ENCODE assay signal across 12 cellular contexts in the genomic region with DNA sequence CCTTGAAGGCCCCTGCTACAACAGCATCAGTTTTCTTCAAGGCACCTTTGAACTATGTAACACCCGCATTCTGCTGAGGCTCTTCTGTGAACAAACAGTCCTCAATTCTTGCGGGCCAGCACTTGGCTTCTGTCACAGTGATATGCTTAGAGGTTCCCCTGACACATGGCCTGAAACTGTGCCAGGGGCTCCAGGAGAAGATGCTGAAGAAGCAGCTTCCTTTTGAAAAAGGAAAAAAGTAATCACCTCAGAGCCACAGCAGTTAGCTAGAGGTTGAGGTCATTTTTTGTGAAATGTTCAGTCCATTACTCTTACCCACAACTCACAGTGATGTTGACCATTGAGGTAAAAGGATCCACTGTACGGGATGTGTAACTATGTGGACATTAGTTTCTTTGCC.
DNase-seq lines count a peak whose midpoint lies in the region; TF ChIP-seq lines count a peak whose summit lies in the region.
"Had no signal": no experiment of that assay in that cellular context is flagged by ENCODE, and none has a peak within 500 bp of the region (broad histone marks: within the 10 kb centered on the region; RNA-seq: fewer than 3 reads in every experiment).

No MANE protein-coding gene starts in this region.

- no peak for TF ChIP-seq EP300 in tibial nerve (IDR thresholded peaks at IDR 0.05)

- TF ChIP-seq CTCF in MCF 10A (IDR thresholded peaks at IDR 0.05; ENCODE audit: unreplicated experiment) (no peak), breast epithelium (IDR thresholded peaks at IDR 0.05) (no peak), tibial nerve (IDR thresholded peaks at IDR 0.05) (no peak)

- H3K36me3 Mint-ChIP-seq in MCF 10A (ENCODE audit: insufficient read depth, unreplicated experiment) (no peaks in the 10 kb centered on the region), immature natural killer cell (peaks cover 0 to 4% (median 0%) of the 10 kb centered on the region in 3 donors)
- peaks cover 12% of the 10 kb centered on the region for H3K36me3 Mint-ChIP-seq in activated T-helper 2 cell treated with anti-CD3 and anti-CD28 coated beads, Interferon-gamma antibody, Interleukin-2, Interleukin-4, amounts not matched to agents 10 μg/mL and 5 μg/mL and 100 μg/mL, durations not matched to agents 14 hours and 24 hours and 36 hours (ENCODE audit: low read depth)

- H3K36me3 ChIP-seq in breast epithelium (no peaks in the 10 kb centered on the region), tibial nerve (no peaks in the 10 kb centered on the region)

- H3K4me3 Mint-ChIP-seq in MCF 10A (ENCODE audit: unreplicated experiment) (peak overlapping the region; percentile 47), immature natural killer cell (peak overlapping the region in 2 of 5 donors; percentile 31 to 50)
- H3K4me3 Mint-ChIP-seq in activated T-helper 2 cell treated with anti-CD3 and anti-CD28 coated beads, Interferon-gamma antibody, Interleukin-2, Interleukin-4, amounts not matched to agents 10 μg/mL and 5 μg/mL and 100 μg/mL, durations not matched to agents 14 hours and 24 hours and 36 hours (ENCODE audit: low read depth), result peak overlapping the region; percentile 59
- H3K4me3 Mint-ChIP-seq: dendritic cell treated with granulocyte-macrophage colony-stimulating factor and Interleukin-4, amounts not matched to agents 40 ng/mL and 50 ng/mL, for 4 days had no signal

- H3K27ac Mint-ChIP-seq in MCF 10A (ENCODE audit: low read depth, unreplicated experiment) (peak overlapping the region; percentile 91), immature natural killer cell (peak overlapping the region in 5 of 6 donors; percentile 64 to 92 (median 83))
- H3K27ac Mint-ChIP-seq in activated T-helper 2 cell treated with anti-CD3 and anti-CD28 coated beads, Interferon-gamma antibody, Interleukin-2, Interleukin-4, amounts not matched to agents 10 μg/mL and 5 μg/mL and 100 μg/mL, durations not matched to agents 14 hours and 24 hours and 36 hours, result peak overlapping the region; percentile 87
- H3K27ac Mint-ChIP-seq: dendritic cell treated with granulocyte-macrophage colony-stimulating factor and Interleukin-4, amounts not matched to agents 40 ng/mL and 50 ng/mL, for 4 days had no signal

- intact Hi-C loops in MCF 10A (cut with micrococcal nuclease), result no loop called here
- intact Hi-C loops in breast epithelium (cut with DNase I; ENCODE audit: low total_unique reads), result no loop called here
- intact Hi-C loops in activated T-helper 2 cell treated with anti-CD3 and anti-CD28 coated beads, Interferon-gamma antibody, Interleukin-2, Interleukin-4, amounts not matched to agents 10 μg/mL and 5 μg/mL and 100 μg/mL, durations not matched to agents 14 hours and 24 hours and 36 hours (cut with micrococcal nuclease), result no loop called here
- intact Hi-C loops in posterior vena cava (cut with DNase I), result loop anchor here in 1 of 2 donors (10.0 kb wide), 1 partner anchor 1362 kb away; no protein-coding TSS in a partner anchor

- CTCF ChIA-PET in MCF 10A (lab: Yijun Ruan, JAX), result interaction anchor here (0.6 to 1.9 kb wide), 2 partner anchors 132 to 169 kb away, joined by 5 to 7 read pairs; no protein-coding TSS in a partner anchor

- H3K9me3 Mint-ChIP-seq in MCF 10A (ENCODE audit: unreplicated experiment) (no peaks in the 10 kb centered on the region), immature natural killer cell (peaks cover 0 to 2% (median 0%) of the 10 kb centered on the region in 6 donors)
- H3K9me3 Mint-ChIP-seq in activated T-helper 2 cell treated with anti-CD3 and anti-CD28 coated beads, Interferon-gamma antibody, Interleukin-2, Interleukin-4, amounts not matched to agents 10 μg/mL and 5 μg/mL and 100 μg/mL, durations not matched to agents 14 hours and 24 hours and 36 hours, result no peaks in the 10 kb centered on the region
- H3K9me3 Mint-ChIP-seq: dendritic cell treated with granulocyte-macrophage colony-stimulating factor and Interleukin-4, amounts not matched to agents 40 ng/mL and 50 ng/mL, for 4 days had no signal

- no peaks in the 10 kb centered on the region for H3K27me3 Mint-ChIP-seq in MCF 10A (ENCODE audit: insufficient read depth, unreplicated experiment)
- H3K27me3 Mint-ChIP-seq in activated T-helper 2 cell treated with anti-CD3 and anti-CD28 coated beads, Interferon-gamma antibody, Interleukin-2, Interleukin-4, amounts not matched to agents 10 μg/mL and 5 μg/mL and 100 μg/mL, durations not matched to agents 14 hours and 24 hours and 36 hours (ENCODE audit: low read depth), result no peaks in the 10 kb centered on the region
- H3K27me3 Mint-ChIP-seq in immature natural killer cell (ENCODE audit: low read depth in 3 of 3), result peaks cover 4 to 16% (median 15%) of the 10 kb centered on the region in 3 donors

- peaks cover 0 to 9% of the 10 kb centered on the region in 2 donors for H3K27me3 ChIP-seq in breast epithelium
- H3K27me3 ChIP-seq in tibial nerve, result no peaks in the 10 kb centered on the region

- DNase-seq in MCF 10A (ENCODE audit: unreplicated experiment) (no peak), breast epithelium (ENCODE audit: low spot score in 2 of 2) (no peak), immature natural killer cell (no peak), tibial nerve (ENCODE audit: low spot score in 2 of 2) (peak; percentile 27 to 28), posterior vena cava (ENCODE audit: low spot score) (no peak), NAMALWA (ENCODE audit: low spot score) (no peak), cerebellar nuclear complex (lab: John Stamatoyannopoulos, UW) (no peak)
- DNase-seq in activated T-helper 2 cell treated with anti-CD3 and anti-CD28 coated beads, Interferon-gamma antibody, Interleukin-2, Interleukin-4, amounts not matched to agents 10 μg/mL and 5 μg/mL and 100 μg/mL, durations not matched to agents 14 hours and 24 hours and 36 hours (ENCODE audit: low spot score), result no peak
- DNase-seq: CD8-positive, alpha-beta memory T cell; occipital lobe had no signal

- H3K9me3 ChIP-seq in breast epithelium (no peaks in the 10 kb centered on the region), tibial nerve (no peaks in the 10 kb centered on the region)

- H3K27ac ChIP-seq in breast epithelium, result peak overlapping the region in 1 of 2 donors; percentile 3
- peak overlapping the region in 2 of 4 donors; percentile 58 to 59 for H3K27ac ChIP-seq in tibial nerve

- 46 to 52% methylated on average over 3 of the region's 3 CpGs for WGBS in tibial nerve, 2 donors

- H3K4me1 ChIP-seq in breast epithelium (peaks cover 0 to 3% of the 10 kb centered on the region in 2 donors), tibial nerve (peaks cover 0 to 36% (median 4%) of the 10 kb centered on the region in 4 donors)

- TF ChIP-seq POLR2A in breast epithelium (IDR thresholded peaks at IDR 0.05) (no peak), tibial nerve (IDR thresholded peaks at IDR 0.05) (no peak)

- POLR2A ChIA-PET in MCF 10A (lab: Yijun Ruan, JAX), result interaction anchor here (0.7 to 1.8 kb wide), 4 partner anchors 19 to 836 kb away, joined by 3 read pairs; no protein-coding TSS in a partner anchor

- H3K4me1 Mint-ChIP-seq in MCF 10A (ENCODE audit: insufficient read depth, unreplicated experiment), result peaks cover 24% of the 10 kb centered on the region
- H3K4me1 Mint-ChIP-seq in activated T-helper 2 cell treated with anti-CD3 and anti-CD28 coated beads, Interferon-gamma antibody, Interleukin-2, Interleukin-4, amounts not matched to agents 10 μg/mL and 5 μg/mL and 100 μg/mL, durations not matched to agents 14 hours and 24 hours and 36 hours (ENCODE audit: low read depth), result peaks cover 37% of the 10 kb centered on the region
- H3K4me1 Mint-ChIP-seq in immature natural killer cell, result peaks cover 35 to 42% of the 10 kb centered on the region in 2 donors

- H3K4me3 ChIP-seq in breast epithelium (no peak overlapping the region), tibial nerve (no peak overlapping the region)
- H3K4me3 ChIP-seq: K562 had no signal

- BruUV-seq in MCF 10A (replicated peaks; lab: Mats Ljungman, UMichigan), result no TSS peak

Comparison
In these comparisons a context has a peak if more than half of its experiments do, and no peak if none do; other contexts are left out.
1. DNase-seq: peak in tibial nerve (2 of 2); none in MCF 10A (single experiment), breast epithelium (0 of 2), activated T-helper 2 cell treated with anti-CD3 and anti-CD28 coated beads, Interferon-gamma antibody, Interleukin-2, Interleukin-4, amounts not matched to agents 10 μg/mL and 5 μg/mL and 100 μg/mL, durations not matched to agents 14 hours and 24 hours and 36 hours (single experiment), immature natural killer cell (0 of 3), posterior vena cava (single experiment), NAMALWA (single experiment) and cerebellar nuclear complex (0 of 2).
2. Peak in every context shown above with its lines, with median percentiles within 50 percentile points of each other: H3K27ac Mint-ChIP-seq.